12 cellular contexts compared by ENCODE assay signal in genomic region chr2:156526950-156527636, GRCh38.
DNase-seq lines count a peak whose midpoint lies in the region; ATAC-seq and TF ChIP-seq lines count a peak whose summit lies in the region.
"Had no signal": no experiment of that assay in that cellular context is flagged by ENCODE, and none has a peak within 500 bp of the region (broad histone marks: within the 10 kb centered on the region; RNA-seq: fewer than 3 reads in every experiment).

No MANE protein-coding gene starts in this region.

- no peaks in the 10 kb centered on the region for H3K27me3 Mint-ChIP-seq in effector memory CD8-positive, alpha-beta T cell
- H3K27me3 Mint-ChIP-seq in chondrocyte (ENCODE audit: low read depth), result no peaks in the 10 kb centered on the region
- no peaks in the 10 kb centered on the region for H3K27me3 Mint-ChIP-seq in activated T-helper 2 cell treated with anti-CD3 and anti-CD28 coated beads, Interferon-gamma antibody, Interleukin-2, Interleukin-4, amounts not matched to agents 10 μg/mL and 5 μg/mL and 100 μg/mL, durations not matched to agents 14 hours and 24 hours and 36 hours (ENCODE audit: low read depth)
- H3K27me3 Mint-ChIP-seq: T-cell had no signal

- no peak overlapping the region for H2AK5ac ChIP-seq in mesendoderm (ENCODE audit: low read length)

- no peak overlapping the region for H4K5ac ChIP-seq in mesendoderm (ENCODE audit: low read length)

- no peak overlapping the region for H3K4ac ChIP-seq in mesendoderm (ENCODE audit: low read depth, low read length)

- intact Hi-C loops in activated T-helper 2 cell treated with anti-CD3 and anti-CD28 coated beads, Interferon-gamma antibody, Interleukin-2, Interleukin-4, amounts not matched to agents 10 μg/mL and 5 μg/mL and 100 μg/mL, durations not matched to agents 14 hours and 24 hours and 36 hours (cut with micrococcal nuclease), result no loop called here

- DNase-seq in effector memory CD8-positive, alpha-beta T cell, result no peak
- DNase-seq in mesendoderm, result no peak
- DNase-seq in stimulated activated CD4-positive, alpha-beta T cell treated with anti-CD3 and anti-CD28 coated beads, Interleukin-12 subunit alpha, Interleukin-12 subunit beta, amount 100 ng/mL, for 4 hours, result no peak
- DNase-seq in chondrocyte (ENCODE audit: low spot score), result no peak
- DNase-seq in activated T-helper 2 cell treated with anti-CD3 and anti-CD28 coated beads, Interferon-gamma antibody, Interleukin-2, Interleukin-4, amounts not matched to agents 10 μg/mL and 5 μg/mL and 100 μg/mL, durations not matched to agents 14 hours and 24 hours and 36 hours (ENCODE audit: low spot score), result no peak
- DNase-seq: H7, kidney glomerular epithelial cell, T-cell had no signal

- no peaks in the 10 kb centered on the region for H3K79me1 ChIP-seq in mesendoderm (ENCODE audit: low read length)

- TF ChIP-seq CTCF in chondrocyte (IDR thresholded peaks at IDR 0.05), result no peak

- H3K4me3 Mint-ChIP-seq in effector memory CD8-positive, alpha-beta T cell, result no peak overlapping the region
- no peak overlapping the region for H3K4me3 Mint-ChIP-seq in chondrocyte (ENCODE audit: unreplicated experiment)
- H3K4me3 Mint-ChIP-seq in activated T-helper 2 cell treated with anti-CD3 and anti-CD28 coated beads, Interferon-gamma antibody, Interleukin-2, Interleukin-4, amounts not matched to agents 10 μg/mL and 5 μg/mL and 100 μg/mL, durations not matched to agents 14 hours and 24 hours and 36 hours (ENCODE audit: low read depth), result no peak overlapping the region
- H3K4me3 Mint-ChIP-seq: T-cell had no signal

- peaks cover 2% of the 10 kb centered on the region for H3K36me3 Mint-ChIP-seq in effector memory CD8-positive, alpha-beta T cell (ENCODE audit: insufficient read depth)
- H3K36me3 Mint-ChIP-seq in chondrocyte (ENCODE audit: low read depth), result peaks cover 8% of the 10 kb centered on the region
- H3K36me3 Mint-ChIP-seq in activated T-helper 2 cell treated with anti-CD3 and anti-CD28 coated beads, Interferon-gamma antibody, Interleukin-2, Interleukin-4, amounts not matched to agents 10 μg/mL and 5 μg/mL and 100 μg/mL, durations not matched to agents 14 hours and 24 hours and 36 hours (ENCODE audit: low read depth), result peaks cover 3% of the 10 kb centered on the region

- no peak overlapping the region for H3K56ac ChIP-seq in mesendoderm (ENCODE audit: low read length)

- ATAC-seq in GM18867 (IDR thresholded peaks at IDR 0.05; ENCODE audit: unreplicated experiment) (peak; percentile 97), GM21423 (IDR thresholded peaks at IDR 0.05; ENCODE audit: unreplicated experiment) (peak; percentile 98), HG03064 (IDR thresholded peaks at IDR 0.05; ENCODE audit: low read depth, unreplicated experiment) (peak; percentile 94)
- ATAC-seq in effector memory CD8-positive, alpha-beta T cell (replicated peaks), result peak; percentile 61

- no peaks in the 10 kb centered on the region for H3K9me3 Mint-ChIP-seq in effector memory CD8-positive, alpha-beta T cell
- no peaks in the 10 kb centered on the region for H3K9me3 Mint-ChIP-seq in chondrocyte (ENCODE audit: low read depth)
- H3K9me3 Mint-ChIP-seq in activated T-helper 2 cell treated with anti-CD3 and anti-CD28 coated beads, Interferon-gamma antibody, Interleukin-2, Interleukin-4, amounts not matched to agents 10 μg/mL and 5 μg/mL and 100 μg/mL, durations not matched to agents 14 hours and 24 hours and 36 hours, result no peaks in the 10 kb centered on the region
- H3K9me3 Mint-ChIP-seq: T-cell had no signal

- H3K23ac ChIP-seq in mesendoderm (ENCODE audit: low read length), result no peak overlapping the region

- no peaks in the 10 kb centered on the region for H3K4me1 ChIP-seq in mesendoderm (ENCODE audit: control insufficient read depth, low read depth, low read length)
- H3K4me1 ChIP-seq: parathyroid adenoma had no signal

- no peak overlapping the region for H2BK15ac ChIP-seq in mesendoderm (replicated peaks; ENCODE audit: low read depth)

- H3K4me3 ChIP-seq in mesendoderm (ENCODE audit: low read length), result no peak overlapping the region

- no peak overlapping the region for H3K4me2 ChIP-seq in mesendoderm (ENCODE audit: low read length)

- no peak overlapping the region for H2BK5ac ChIP-seq in mesendoderm (ENCODE audit: low read length)

- no peak overlapping the region for H3K18ac ChIP-seq in mesendoderm (ENCODE audit: low read length)

- H3K79me2 ChIP-seq in mesendoderm (ENCODE audit: control insufficient read depth, insufficient read depth, low read length), result no peaks in the 10 kb centered on the region
- H3K79me2 ChIP-seq: parathyroid adenoma had no signal

- no peak overlapping the region for H3K27ac ChIP-seq in mesendoderm (ENCODE audit: low read depth, low read length)
- H3K27ac ChIP-seq: parathyroid adenoma had no signal

- H3K36me3 ChIP-seq in mesendoderm (ENCODE audit: control insufficient read depth, insufficient read depth, low read length), result no peaks in the 10 kb centered on the region

- H3K4me1 Mint-ChIP-seq in effector memory CD8-positive, alpha-beta T cell (ENCODE audit: low read depth in 2 of 2), result no peaks in the 10 kb centered on the region
- peaks cover 3% of the 10 kb centered on the region for H3K4me1 Mint-ChIP-seq in chondrocyte (ENCODE audit: low read depth)
- H3K4me1 Mint-ChIP-seq in activated T-helper 2 cell treated with anti-CD3 and anti-CD28 coated beads, Interferon-gamma antibody, Interleukin-2, Interleukin-4, amounts not matched to agents 10 μg/mL and 5 μg/mL and 100 μg/mL, durations not matched to agents 14 hours and 24 hours and 36 hours (ENCODE audit: low read depth), result peaks cover 7% of the 10 kb centered on the region
- H3K4me1 Mint-ChIP-seq: T-cell had no signal

- 100% methylated on average over 1 of the region's 2 CpGs for WGBS in mesendoderm (ENCODE audit: extremely low coverage, insufficient coverage, low lambda C conversion rate)

- H2BK120ac ChIP-seq in mesendoderm (ENCODE audit: low read depth, low read length), result no peak overlapping the region

- no peaks in the 10 kb centered on the region for H3K27me3 ChIP-seq in mesendoderm (ENCODE audit: insufficient read depth, low read length, poor library complexity)

- H3K27ac Mint-ChIP-seq in effector memory CD8-positive, alpha-beta T cell, result no peak overlapping the region
- H3K27ac Mint-ChIP-seq in chondrocyte (ENCODE audit: unreplicated experiment), result no peak overlapping the region
- H3K27ac Mint-ChIP-seq in activated T-helper 2 cell treated with anti-CD3 and anti-CD28 coated beads, Interferon-gamma antibody, Interleukin-2, Interleukin-4, amounts not matched to agents 10 μg/mL and 5 μg/mL and 100 μg/mL, durations not matched to agents 14 hours and 24 hours and 36 hours, result no peak overlapping the region
- H3K27ac Mint-ChIP-seq: T-cell had no signal

- H3K9ac ChIP-seq in mesendoderm (ENCODE audit: low read length), result no peak overlapping the region
- H3K9ac ChIP-seq: parathyroid adenoma had no signal

- no peak overlapping the region for H4K8ac ChIP-seq in mesendoderm (ENCODE audit: low read depth, low read length)
